Comparison of ENCODE assay signal across 1 cellular context in the genomic region with DNA sequence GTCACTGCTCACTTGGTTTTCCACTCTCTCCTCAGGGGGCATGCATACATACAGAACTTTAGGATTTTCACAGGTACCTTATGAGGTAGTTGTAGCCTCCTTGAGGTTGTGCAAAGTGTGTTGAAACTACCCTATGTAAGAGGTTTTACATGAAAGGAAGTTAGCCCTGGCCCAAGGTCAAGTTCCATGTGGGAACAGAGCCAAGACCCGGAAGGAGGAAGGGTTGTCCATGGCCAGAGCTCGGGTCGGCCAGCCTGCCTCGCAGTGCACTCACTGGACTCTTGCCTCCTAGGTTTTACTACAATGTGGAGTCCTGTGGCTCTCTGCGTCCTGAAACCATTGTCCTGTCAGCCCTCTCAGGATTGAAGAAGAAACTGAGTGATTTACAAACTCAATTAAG.
TF ChIP-seq lines count a peak whose summit lies in the region.

No MANE protein-coding gene starts in this region.

TF ChIP-seq in HepG2, 621 proteins besides CTCF, POLR2A, EP300 and RAD21:
- TF ChIP-seq ZNF703 (CRISPR knock-in tag; IDR thresholded peaks at IDR 0.05; ENCODE audit: borderline replicate concordance), result no peak
- peak; percentile 7; the same call in 1 of the 2 replicates for TF ChIP-seq HNF4A (CRISPR knock-in tag; IDR thresholded peaks at IDR 0.05)
- no peak for TF ChIP-seq SNAI1 (CRISPR knock-in tag; IDR thresholded peaks at IDR 0.05; ENCODE audit: borderline replicate concordance)
- 0 out of 2 replicates have a peak, but pooled peaks have one; percentile 3 for TF ChIP-seq ZNF501 (CRISPR knock-in tag; IDR thresholded peaks at IDR 0.05)
- 0 out of 3 replicates have a peak, but pooled peaks have one; percentile 29 for TF ChIP-seq MXI1 (IDR thresholded peaks at IDR 0.05; ENCODE audit: borderline replicate concordance, low read depth, low read length)
- TF ChIP-seq NR2F1 (CRISPR knock-in tag; IDR thresholded peaks at IDR 0.05), result no peak
- TF ChIP-seq MAFF (IDR thresholded peaks at IDR 0.05; ENCODE audit: low read depth, low read length), result no peak
- TF ChIP-seq BHLHE40 (IDR thresholded peaks at IDR 0.05; ENCODE audit: low read length), result no peak
- TF ChIP-seq GLI4 (CRISPR knock-in tag; IDR thresholded peaks at IDR 0.05; ENCODE audit: borderline replicate concordance), result 0 out of 2 replicates have a peak, but pooled peaks have one; percentile 38
- TF ChIP-seq ZNF687 (CRISPR knock-in tag; IDR thresholded peaks at IDR 0.05), result peak; percentile 55
- TF ChIP-seq MTF1 (CRISPR knock-in tag; IDR thresholded peaks at IDR 0.05), result no peak
- no peak for TF ChIP-seq ZBTB40 (IDR thresholded peaks at IDR 0.05)
- TF ChIP-seq ZBTB40 (CRISPR knock-in tag; IDR thresholded peaks at IDR 0.05), result 0 out of 2 replicates have a peak, but pooled peaks have one; percentile 4
- TF ChIP-seq TCF7L2 (IDR thresholded peaks at IDR 0.05; ENCODE audit: low read depth, low read length), result no peak
- TF ChIP-seq ARID2 (CRISPR knock-in tag; IDR thresholded peaks at IDR 0.05; ENCODE audit: borderline replicate concordance), result no peak
- no peak for TF ChIP-seq TMF1 (CRISPR knock-in tag; IDR thresholded peaks at IDR 0.05; ENCODE audit: low read depth)
- 0 out of 2 replicates have a peak, but pooled peaks have one; percentile 32 for TF ChIP-seq FOXC1 (CRISPR knock-in tag; IDR thresholded peaks at IDR 0.05; ENCODE audit: borderline replicate concordance)
- TF ChIP-seq ZEB1 (IDR thresholded peaks at IDR 0.05; ENCODE audit: insufficient replicate concordance, low read depth), result no peak
- no peak for TF ChIP-seq MIXL1 (CRISPR knock-in tag; IDR thresholded peaks at IDR 0.05)
- TF ChIP-seq NKX3-1 (CRISPR knock-in tag; IDR thresholded peaks at IDR 0.05), result no peak
